In the genomic region with DNA sequence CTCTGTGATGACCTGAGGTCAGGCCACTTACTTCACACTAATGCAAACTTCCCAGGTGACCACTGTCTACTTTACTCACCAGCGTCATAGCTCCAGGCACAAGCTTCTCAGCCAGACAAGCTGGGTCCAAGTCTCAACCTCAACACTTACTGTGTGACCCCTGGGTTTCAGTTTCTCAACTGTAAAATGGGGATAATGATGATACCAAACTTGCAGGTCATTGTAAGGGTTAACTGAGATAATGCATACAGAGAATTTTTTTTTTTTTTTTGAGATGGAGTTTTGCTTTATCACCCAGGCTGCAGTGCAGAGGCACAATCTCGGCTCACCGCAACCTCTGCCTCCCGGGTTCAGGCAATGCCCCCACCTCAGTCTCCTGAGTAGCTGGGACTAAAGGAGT, we compare ENCODE assay signal across 31 cellular contexts.
"Had no signal": no experiment of that assay in that cellular context is flagged by ENCODE, and none has a peak within 500 bp of the region (broad histone marks: within the 10 kb centered on the region; RNA-seq: fewer than 3 reads in every experiment).

No MANE protein-coding gene starts in this region.

- H3K9me3 Mint-ChIP-seq: activated B cell treated with CpG ODN at 0.5 μM for 24 hours; activated CD8-positive, alpha-beta T cell treated with anti-CD3 and anti-CD28 coated beads for 36 hours; activated naive CD4-positive, alpha-beta T cell treated with anti-CD3 and anti-CD28 coated beads for 36 hours; activated naive CD4-positive, alpha-beta T cell treated with anti-CD3 and anti-CD28 coated beads, Interleukin-2, amount 50 U/mL, for 24 hours; activated naive CD8-positive, alpha-beta T cell treated with anti-CD3 and anti-CD28 coated beads for 36 hours; activated naive CD8-positive, alpha-beta T cell treated with anti-CD3 and anti-CD28 coated beads, Interleukin-2, amount 50 U/mL, for 24 hours; activated T-cell treated with anti-CD3 and anti-CD28 coated beads, Interleukin-2, amount 50 U/mL, for 4 hours; activated T-helper 2 cell treated with anti-CD3 and anti-CD28 coated beads, Interferon-gamma antibody, Interleukin-2, Interleukin-4, amounts not matched to agents 10 μg/mL and 5 μg/mL and 100 μg/mL, durations not matched to agents 14 hours and 24 hours and 36 hours; effector memory CD8-positive, alpha-beta T cell had no signal

- H3K4me3 ChIP-seq: adrenal gland, body of pancreas, esophagus muscularis mucosa, gastrocnemius medialis, heart left ventricle had no signal

- H3K27me3 ChIP-seq: adrenal gland, body of pancreas, esophagus muscularis mucosa, foreskin keratinocyte, gastrocnemius medialis, heart left ventricle had no signal

- H3K27ac Mint-ChIP-seq: activated B cell treated with CpG ODN at 0.5 μM for 24 hours; activated CD8-positive, alpha-beta T cell treated with anti-CD3 and anti-CD28 coated beads for 36 hours; activated naive CD4-positive, alpha-beta T cell treated with anti-CD3 and anti-CD28 coated beads for 36 hours; activated naive CD8-positive, alpha-beta T cell treated with anti-CD3 and anti-CD28 coated beads, Interleukin-2, amount 50 U/mL, for 24 hours had no signal

- FAIRE-seq: colon had no signal

- H3K9me3 ChIP-seq: adrenal gland, body of pancreas, esophagus muscularis mucosa, gastrocnemius medialis, heart left ventricle had no signal

- H3K36me3 ChIP-seq: adrenal gland, esophagus muscularis mucosa, heart left ventricle, WERI-Rb-1 had no signal

- H3K4me3 Mint-ChIP-seq: activated B cell treated with CpG ODN at 0.5 μM for 24 hours; activated CD8-positive, alpha-beta T cell treated with anti-CD3 and anti-CD28 coated beads for 36 hours; activated naive CD4-positive, alpha-beta T cell treated with anti-CD3 and anti-CD28 coated beads for 36 hours; activated naive CD4-positive, alpha-beta T cell treated with anti-CD3 and anti-CD28 coated beads, Interleukin-2, amount 50 U/mL, for 24 hours; activated naive CD8-positive, alpha-beta T cell treated with anti-CD3 and anti-CD28 coated beads for 36 hours; activated naive CD8-positive, alpha-beta T cell treated with anti-CD3 and anti-CD28 coated beads, Interleukin-2, amount 50 U/mL, for 24 hours; activated T-cell treated with anti-CD3 and anti-CD28 coated beads, Interleukin-2, amount 50 U/mL, for 4 hours; effector memory CD8-positive, alpha-beta T cell had no signal

- ATAC-seq: activated CD4-positive, CD25-positive, alpha-beta regulatory T cell treated with anti-CD3 and anti-CD28 coated beads, Interleukin-2, amount 50 U/mL, for 24 hours; activated CD8-positive, alpha-beta T cell treated with anti-CD3 and anti-CD28 coated beads for 36 hours; activated naive CD8-positive, alpha-beta T cell treated with anti-CD3 and anti-CD28 coated beads, Interleukin-2, amount 50 U/mL, for 24 hours; activated T-cell treated with anti-CD3 and anti-CD28 coated beads, Interleukin-2, amount 50 U/mL, for 4 hours; body of pancreas; effector memory CD8-positive, alpha-beta T cell; foreskin keratinocyte; gastrocnemius medialis; heart left ventricle had no signal

- H3K27me3 Mint-ChIP-seq: activated B cell treated with CpG ODN at 0.5 μM for 24 hours; activated CD8-positive, alpha-beta T cell treated with anti-CD3 and anti-CD28 coated beads for 36 hours; activated naive CD4-positive, alpha-beta T cell treated with anti-CD3 and anti-CD28 coated beads, Interleukin-2, amount 50 U/mL, for 24 hours; activated naive CD8-positive, alpha-beta T cell treated with anti-CD3 and anti-CD28 coated beads for 36 hours; activated naive CD8-positive, alpha-beta T cell treated with anti-CD3 and anti-CD28 coated beads, Interleukin-2, amount 50 U/mL, for 24 hours; effector memory CD8-positive, alpha-beta T cell had no signal

- DNase-seq: activated B cell treated with CpG ODN at 0.5 μM for 24 hours; activated CD4-positive, alpha-beta T cell treated with anti-CD3 and anti-CD28 coated beads for 48 hours; activated CD4-positive, alpha-beta T cell treated with anti-CD3 and anti-CD28 coated beads, Interleukin-2, amount 50 U/mL, for 1 hour; activated CD4-positive, alpha-beta T cell treated with anti-CD3 and anti-CD28 coated beads, Interleukin-2, amount 50 U/mL, for 48 hours; activated CD8-positive, alpha-beta memory T cell treated with anti-CD3 and anti-CD28 coated beads for 24 hours; activated effector memory CD4-positive, alpha-beta T cell treated with anti-CD3 and anti-CD28 coated beads, Interleukin-2, amount 50 U/mL, for 16 hours; activated naive CD4-positive, alpha-beta T cell treated with anti-CD3 and anti-CD28 coated beads for 36 hours; activated naive CD8-positive, alpha-beta T cell treated with anti-CD3 and anti-CD28 coated beads for 36 hours; activated naive CD8-positive, alpha-beta T cell treated with anti-CD3 and anti-CD28 coated beads, Interleukin-2, amount 50 U/mL, for 24 hours; activated T-cell treated with anti-CD3 and anti-CD28 coated beads, Interleukin-2, amount 50 U/mL, for 4 hours; adrenal gland; amygdala; aorta; body of pancreas; caudate nucleus; cortex of kidney; dermis blood vessel endothelial cell; effector CD4-positive, alpha-beta T cell; effector memory CD8-positive, alpha-beta T cell; foreskin keratinocyte; gastrocnemius medialis; glutamatergic neuron; heart left ventricle; T-helper 9 cell; WERI-Rb-1 had no signal

- H3K27ac ChIP-seq: adrenal gland, body of pancreas, esophagus muscularis mucosa, gastrocnemius medialis, heart left ventricle, WERI-Rb-1 had no signal
